ENCODE assay signal across 1 cellular context in genomic region chr2:96091141-96091710, GRCh38.
TF ChIP-seq lines count a peak whose summit lies in the region.

No MANE protein-coding gene starts in this region.

TF ChIP-seq in SK-N-SH treated with all-trans-retinoic acid at 6 μM for 48 hours, 23 proteins besides CTCF, POLR2A, EP300 and RAD21 (continued from another document):
- TF ChIP-seq, protein P1, sequence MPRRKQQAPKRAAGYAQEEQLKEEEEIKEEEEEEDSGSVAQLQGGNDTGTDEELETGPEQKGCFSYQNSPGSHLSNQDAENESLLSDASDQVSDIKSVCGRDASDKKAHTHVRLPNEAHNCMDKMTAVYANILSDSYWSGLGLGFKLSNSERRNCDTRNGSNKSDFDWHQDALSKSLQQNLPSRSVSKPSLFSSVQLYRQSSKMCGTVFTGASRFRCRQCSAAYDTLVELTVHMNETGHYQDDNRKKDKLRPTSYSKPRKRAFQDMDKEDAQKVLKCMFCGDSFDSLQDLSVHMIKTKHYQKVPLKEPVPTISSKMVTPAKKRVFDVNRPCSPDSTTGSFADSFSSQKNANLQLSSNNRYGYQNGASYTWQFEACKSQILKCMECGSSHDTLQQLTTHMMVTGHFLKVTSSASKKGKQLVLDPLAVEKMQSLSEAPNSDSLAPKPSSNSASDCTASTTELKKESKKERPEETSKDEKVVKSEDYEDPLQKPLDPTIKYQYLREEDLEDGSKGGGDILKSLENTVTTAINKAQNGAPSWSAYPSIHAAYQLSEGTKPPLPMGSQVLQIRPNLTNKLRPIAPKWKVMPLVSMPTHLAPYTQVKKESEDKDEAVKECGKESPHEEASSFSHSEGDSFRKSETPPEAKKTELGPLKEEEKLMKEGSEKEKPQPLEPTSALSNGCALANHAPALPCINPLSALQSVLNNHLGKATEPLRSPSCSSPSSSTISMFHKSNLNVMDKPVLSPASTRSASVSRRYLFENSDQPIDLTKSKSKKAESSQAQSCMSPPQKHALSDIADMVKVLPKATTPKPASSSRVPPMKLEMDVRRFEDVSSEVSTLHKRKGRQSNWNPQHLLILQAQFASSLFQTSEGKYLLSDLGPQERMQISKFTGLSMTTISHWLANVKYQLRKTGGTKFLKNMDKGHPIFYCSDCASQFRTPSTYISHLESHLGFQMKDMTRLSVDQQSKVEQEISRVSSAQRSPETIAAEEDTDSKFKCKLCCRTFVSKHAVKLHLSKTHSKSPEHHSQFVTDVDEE (CRISPR knock-in tag; IDR thresholded peaks at IDR 0.05) = no peak
- TF ChIP-seq ESRRG (CRISPR knock-in tag; IDR thresholded peaks at IDR 0.05) (no peak), RARB (CRISPR knock-in tag; IDR thresholded peaks at IDR 0.05) (no peak), CSDC2 (CRISPR knock-in tag; IDR thresholded peaks at IDR 0.05) (no peak), TCF4 (CRISPR knock-in tag; IDR thresholded peaks at IDR 0.05; ENCODE audit: borderline replicate concordance) (no peak), ISL1 (CRISPR knock-in tag; IDR thresholded peaks at IDR 0.05) (no peak), SNAI2 (CRISPR knock-in tag; IDR thresholded peaks at IDR 0.05) (no peak), ZNF8 (CRISPR knock-in tag; IDR thresholded peaks at IDR 0.05) (no peak), ARNTL (CRISPR knock-in tag; IDR thresholded peaks at IDR 0.05; ENCODE audit: borderline replicate concordance, low read depth) (no peak), CREB5 (CRISPR knock-in tag; IDR thresholded peaks at IDR 0.05; ENCODE audit: low read depth) (no peak), OSR1 (CRISPR knock-in tag; IDR thresholded peaks at IDR 0.05) (no peak), BACH2 (CRISPR knock-in tag; IDR thresholded peaks at IDR 0.05; ENCODE audit: borderline replicate concordance) (no peak), ZFP3 (CRISPR knock-in tag; IDR thresholded peaks at IDR 0.05) (no peak), PPARA (CRISPR knock-in tag; IDR thresholded peaks at IDR 0.05; ENCODE audit: borderline replicate concordance) (no peak), TOX (CRISPR knock-in tag; IDR thresholded peaks at IDR 0.05; ENCODE audit: borderline replicate concordance) (no peak)
- TF ChIP-seq, protein P2, sequence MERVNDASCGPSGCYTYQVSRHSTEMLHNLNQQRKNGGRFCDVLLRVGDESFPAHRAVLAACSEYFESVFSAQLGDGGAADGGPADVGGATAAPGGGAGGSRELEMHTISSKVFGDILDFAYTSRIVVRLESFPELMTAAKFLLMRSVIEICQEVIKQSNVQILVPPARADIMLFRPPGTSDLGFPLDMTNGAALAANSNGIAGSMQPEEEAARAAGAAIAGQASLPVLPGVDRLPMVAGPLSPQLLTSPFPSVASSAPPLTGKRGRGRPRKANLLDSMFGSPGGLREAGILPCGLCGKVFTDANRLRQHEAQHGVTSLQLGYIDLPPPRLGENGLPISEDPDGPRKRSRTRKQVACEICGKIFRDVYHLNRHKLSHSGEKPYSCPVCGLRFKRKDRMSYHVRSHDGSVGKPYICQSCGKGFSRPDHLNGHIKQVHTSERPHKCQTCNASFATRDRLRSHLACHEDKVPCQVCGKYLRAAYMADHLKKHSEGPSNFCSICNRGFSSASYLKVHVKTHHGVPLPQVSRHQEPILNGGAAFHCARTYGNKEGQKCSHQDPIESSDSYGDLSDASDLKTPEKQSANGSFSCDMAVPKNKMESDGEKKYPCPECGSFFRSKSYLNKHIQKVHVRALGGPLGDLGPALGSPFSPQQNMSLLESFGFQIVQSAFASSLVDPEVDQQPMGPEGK (CRISPR knock-in tag; IDR thresholded peaks at IDR 0.05; ENCODE audit: borderline replicate concordance) = no peak
